1 cellular context compared by ENCODE assay signal in the genomic region with DNA sequence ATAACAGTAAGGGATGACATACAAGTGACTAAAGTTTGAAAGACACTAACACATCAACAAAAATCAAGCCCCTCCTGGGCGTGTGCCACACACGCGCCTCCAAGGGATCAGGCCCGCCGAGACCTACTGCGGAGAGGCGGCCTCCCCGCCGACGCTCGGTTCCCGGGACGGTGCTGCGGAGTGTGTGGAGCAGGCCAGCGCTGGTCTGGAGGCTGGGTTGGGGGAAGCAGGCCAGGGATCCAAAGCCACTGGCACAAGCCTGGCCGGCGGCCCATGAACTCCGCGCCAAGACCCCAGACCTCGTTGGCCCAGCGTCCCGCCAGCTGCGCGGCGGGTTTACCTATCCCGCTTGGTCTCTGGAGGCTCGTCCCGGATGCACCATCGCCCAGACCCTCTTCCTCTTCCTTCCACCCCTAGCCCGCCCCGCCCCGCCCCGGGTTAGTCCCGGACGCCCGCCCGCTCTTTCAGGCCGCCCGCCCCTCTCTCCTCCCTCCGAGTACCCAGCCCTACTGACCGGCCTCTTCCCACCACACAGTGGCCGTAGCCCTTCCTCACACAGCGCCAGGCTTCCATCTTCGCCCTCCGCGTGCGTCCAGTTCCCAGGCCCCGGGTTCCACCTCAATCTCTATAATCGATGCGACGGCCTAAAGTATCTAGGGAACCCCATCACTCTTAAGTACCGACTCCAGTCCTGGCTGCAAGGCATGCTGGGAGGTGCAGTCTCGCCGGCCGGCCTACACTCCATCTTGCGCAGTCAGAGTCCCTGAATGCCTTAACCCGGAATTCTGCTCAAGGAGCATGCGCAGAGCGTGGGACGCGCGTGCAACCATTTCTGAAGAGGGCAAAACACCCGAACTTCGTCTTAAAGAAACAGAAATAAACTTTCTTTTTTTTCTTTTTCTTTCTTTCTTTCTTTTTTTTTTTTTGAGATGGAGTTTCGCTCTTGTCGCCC.
TF ChIP-seq lines count a peak whose summit lies in the region.

A gene with protein sequence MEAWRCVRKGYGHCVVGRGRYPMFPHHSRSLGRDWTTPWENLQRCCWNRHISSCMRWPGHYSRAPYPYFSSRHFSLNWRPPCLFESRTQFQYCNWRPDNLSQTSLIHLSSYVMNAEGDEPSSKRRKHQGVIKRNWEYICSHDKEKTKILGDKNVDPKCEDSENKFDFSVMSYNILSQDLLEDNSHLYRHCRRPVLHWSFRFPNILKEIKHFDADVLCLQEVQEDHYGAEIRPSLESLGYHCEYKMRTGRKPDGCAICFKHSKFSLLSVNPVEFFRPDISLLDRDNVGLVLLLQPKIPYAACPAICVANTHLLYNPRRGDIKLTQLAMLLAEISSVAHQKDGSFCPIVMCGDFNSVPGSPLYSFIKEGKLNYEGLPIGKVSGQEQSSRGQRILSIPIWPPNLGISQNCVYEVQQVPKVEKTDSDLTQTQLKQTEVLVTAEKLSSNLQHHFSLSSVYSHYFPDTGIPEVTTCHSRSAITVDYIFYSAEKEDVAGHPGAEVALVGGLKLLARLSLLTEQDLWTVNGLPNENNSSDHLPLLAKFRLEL (minus strand): TSS at position 769 of the 952 bp plus-strand sequence. CDS start 196 bp downstream, at position 573.

TF ChIP-seq in K562, 482 proteins besides CTCF, POLR2A, EP300 and RAD21 (continued from another document and continues in another):
- TF ChIP-seq, protein P1, sequence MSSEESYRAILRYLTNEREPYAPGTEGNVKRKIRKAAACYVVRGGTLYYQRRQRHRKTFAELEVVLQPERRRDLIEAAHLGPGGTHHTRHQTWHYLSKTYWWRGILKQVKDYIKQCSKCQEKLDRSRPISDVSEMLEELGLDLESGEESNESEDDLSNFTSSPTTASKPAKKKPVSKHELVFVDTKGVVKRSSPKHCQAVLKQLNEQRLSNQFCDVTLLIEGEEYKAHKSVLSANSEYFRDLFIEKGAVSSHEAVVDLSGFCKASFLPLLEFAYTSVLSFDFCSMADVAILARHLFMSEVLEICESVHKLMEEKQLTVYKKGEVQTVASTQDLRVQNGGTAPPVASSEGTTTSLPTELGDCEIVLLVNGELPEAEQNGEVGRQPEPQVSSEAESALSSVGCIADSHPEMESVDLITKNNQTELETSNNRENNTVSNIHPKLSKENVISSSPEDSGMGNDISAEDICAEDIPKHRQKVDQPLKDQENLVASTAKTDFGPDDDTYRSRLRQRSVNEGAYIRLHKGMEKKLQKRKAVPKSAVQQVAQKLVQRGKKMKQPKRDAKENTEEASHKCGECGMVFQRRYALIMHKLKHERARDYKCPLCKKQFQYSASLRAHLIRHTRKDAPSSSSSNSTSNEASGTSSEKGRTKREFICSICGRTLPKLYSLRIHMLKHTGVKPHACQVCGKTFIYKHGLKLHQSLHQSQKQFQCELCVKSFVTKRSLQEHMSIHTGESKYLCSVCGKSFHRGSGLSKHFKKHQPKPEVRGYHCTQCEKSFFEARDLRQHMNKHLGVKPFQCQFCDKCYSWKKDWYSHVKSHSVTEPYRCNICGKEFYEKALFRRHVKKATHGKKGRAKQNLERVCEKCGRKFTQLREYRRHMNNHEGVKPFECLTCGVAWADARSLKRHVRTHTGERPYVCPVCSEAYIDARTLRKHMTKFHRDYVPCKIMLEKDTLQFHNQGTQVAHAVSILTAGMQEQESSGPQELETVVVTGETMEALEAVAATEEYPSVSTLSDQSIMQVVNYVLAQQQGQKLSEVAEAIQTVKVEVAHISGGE (CRISPR knock-in tag; IDR thresholded peaks at IDR 0.05), result peak in 1 of 3 experiments; percentile 83; a peak in 2 of 6 replicates
- TF ChIP-seq MAFG (tag; conservative IDR thresholded peaks at IDR 0.05) (0 out of 2 replicates have a peak, but pooled peaks have one; percentile 16), CREB1 (IDR thresholded peaks at IDR 0.05) (peak; percentile 58; the same call in 1 of the 2 replicates), CREB1 (CRISPR knock-in tag; IDR thresholded peaks at IDR 0.05) (peak; percentile 51; the same call in 1 of the 2 replicates), CREM (IDR thresholded peaks at IDR 0.05; ENCODE audit: low read depth) (peak; percentile 80), FUS (optimal IDR thresholded peaks at IDR 0.05; ENCODE audit: low read depth, low read length) (no peak), TGIF2 (CRISPR knock-in tag; IDR thresholded peaks at IDR 0.05) (no peak), ZNF766 (CRISPR knock-in tag; conservative IDR thresholded peaks at IDR 0.05) (peak; percentile 90), FOXK1 (CRISPR knock-in tag; IDR thresholded peaks at IDR 0.05; ENCODE audit: borderline replicate concordance) (no peak), ZBTB7A (IDR thresholded peaks at IDR 0.05; ENCODE audit: borderline replicate concordance, control insufficient read depth, low read depth, low read length) (peak; percentile 58; the same call in 1 of the 2 replicates), ZNF174 (CRISPR knock-in tag; IDR thresholded peaks at IDR 0.05) (no peak), ZNF217 (CRISPR knock-in tag; IDR thresholded peaks at IDR 0.05) (no peak), EGR1 (conservative IDR thresholded peaks at IDR 0.05) (peak; percentile 50), ZNF699 (CRISPR knock-in tag; IDR thresholded peaks at IDR 0.05; ENCODE audit: insufficient replicate concordance) (no peak), YY1 (IDR thresholded peaks at IDR 0.05; ENCODE audit: borderline replicate concordance in 1 of 3, control insufficient read depth in 1 of 3, extremely low read depth in 1 of 3, insufficient read depth in 3 of 3, insufficient read length in 1 of 3, insufficient replicate concordance in 2 of 3, low read depth in 1 of 3, low read length in 2 of 3) (peak; percentile 90 to 99 (median 98)), NBN (IDR thresholded peaks at IDR 0.05; ENCODE audit: low read depth) (0 out of 2 replicates have a peak, but pooled peaks have one; percentile 21), U2AF2 (optimal IDR thresholded peaks at IDR 0.05; ENCODE audit: low read depth, low read length) (no peak), ARID2 (IDR thresholded peaks at IDR 0.05) (no peak), ZFX (CRISPR knock-in tag; IDR thresholded peaks at IDR 0.05) (peak; percentile 97), ZBED1 (IDR thresholded peaks at IDR 0.05) (no peak), ZNF324 (CRISPR knock-in tag; IDR thresholded peaks at IDR 0.05) (no peak), ARNT (IDR thresholded peaks at IDR 0.05) (0 out of 4 replicates have a peak, but pooled peaks of 1 of the 2 experiments have one; percentile 53), KHSRP (IDR thresholded peaks at IDR 0.05) (no peak), ZNF347 (CRISPR knock-in tag; IDR thresholded peaks at IDR 0.05; ENCODE audit: low read depth) (no peak), ZNF695 (CRISPR knock-in tag; IDR thresholded peaks at IDR 0.05) (no peak), ZNF76 (CRISPR knock-in tag; IDR thresholded peaks at IDR 0.05; ENCODE audit: borderline replicate concordance) (no peak), TBL1XR1 (IDR thresholded peaks at IDR 0.05; ENCODE audit: low read length in 2 of 2) (peak in 1 of 2 experiments; percentile 59; a peak in 2 of 4 replicates), TCF3 (CRISPR knock-in tag; IDR thresholded peaks at IDR 0.05) (no peak), CBX3 (IDR thresholded peaks at IDR 0.05; ENCODE audit: borderline replicate concordance in 1 of 2, low read length in 2 of 2) (peak in 1 of 2 experiments; percentile 41; a peak in 1 of 3 replicates), MCM3 (IDR thresholded peaks at IDR 0.05) (no peak), ZNF23 (CRISPR knock-in tag; IDR thresholded peaks at IDR 0.05) (no peak)
- TF ChIP-seq, protein P2, sequence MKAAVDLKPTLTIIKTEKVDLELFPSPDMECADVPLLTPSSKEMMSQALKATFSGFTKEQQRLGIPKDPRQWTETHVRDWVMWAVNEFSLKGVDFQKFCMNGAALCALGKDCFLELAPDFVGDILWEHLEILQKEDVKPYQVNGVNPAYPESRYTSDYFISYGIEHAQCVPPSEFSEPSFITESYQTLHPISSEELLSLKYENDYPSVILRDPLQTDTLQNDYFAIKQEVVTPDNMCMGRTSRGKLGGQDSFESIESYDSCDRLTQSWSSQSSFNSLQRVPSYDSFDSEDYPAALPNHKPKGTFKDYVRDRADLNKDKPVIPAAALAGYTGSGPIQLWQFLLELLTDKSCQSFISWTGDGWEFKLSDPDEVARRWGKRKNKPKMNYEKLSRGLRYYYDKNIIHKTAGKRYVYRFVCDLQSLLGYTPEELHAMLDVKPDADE (conservative IDR thresholded peaks at IDR 0.05; ENCODE audit: control insufficient read depth, low read depth, low read length), result peak; percentile 69; the same call in 1 of the 2 replicates
- TF ChIP-seq, protein P3, sequence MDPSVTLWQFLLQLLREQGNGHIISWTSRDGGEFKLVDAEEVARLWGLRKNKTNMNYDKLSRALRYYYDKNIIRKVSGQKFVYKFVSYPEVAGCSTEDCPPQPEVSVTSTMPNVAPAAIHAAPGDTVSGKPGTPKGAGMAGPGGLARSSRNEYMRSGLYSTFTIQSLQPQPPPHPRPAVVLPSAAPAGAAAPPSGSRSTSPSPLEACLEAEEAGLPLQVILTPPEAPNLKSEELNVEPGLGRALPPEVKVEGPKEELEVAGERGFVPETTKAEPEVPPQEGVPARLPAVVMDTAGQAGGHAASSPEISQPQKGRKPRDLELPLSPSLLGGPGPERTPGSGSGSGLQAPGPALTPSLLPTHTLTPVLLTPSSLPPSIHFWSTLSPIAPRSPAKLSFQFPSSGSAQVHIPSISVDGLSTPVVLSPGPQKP (CRISPR knock-in tag; IDR thresholded peaks at IDR 0.05), result no peak
- TF ChIP-seq, protein P4, sequence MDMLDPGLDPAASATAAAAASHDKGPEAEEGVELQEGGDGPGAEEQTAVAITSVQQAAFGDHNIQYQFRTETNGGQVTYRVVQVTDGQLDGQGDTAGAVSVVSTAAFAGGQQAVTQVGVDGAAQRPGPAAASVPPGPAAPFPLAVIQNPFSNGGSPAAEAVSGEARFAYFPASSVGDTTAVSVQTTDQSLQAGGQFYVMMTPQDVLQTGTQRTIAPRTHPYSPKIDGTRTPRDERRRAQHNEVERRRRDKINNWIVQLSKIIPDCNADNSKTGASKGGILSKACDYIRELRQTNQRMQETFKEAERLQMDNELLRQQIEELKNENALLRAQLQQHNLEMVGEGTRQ (CRISPR knock-in tag; IDR thresholded peaks at IDR 0.05), result no peak
- TF ChIP-seq, protein P5, sequence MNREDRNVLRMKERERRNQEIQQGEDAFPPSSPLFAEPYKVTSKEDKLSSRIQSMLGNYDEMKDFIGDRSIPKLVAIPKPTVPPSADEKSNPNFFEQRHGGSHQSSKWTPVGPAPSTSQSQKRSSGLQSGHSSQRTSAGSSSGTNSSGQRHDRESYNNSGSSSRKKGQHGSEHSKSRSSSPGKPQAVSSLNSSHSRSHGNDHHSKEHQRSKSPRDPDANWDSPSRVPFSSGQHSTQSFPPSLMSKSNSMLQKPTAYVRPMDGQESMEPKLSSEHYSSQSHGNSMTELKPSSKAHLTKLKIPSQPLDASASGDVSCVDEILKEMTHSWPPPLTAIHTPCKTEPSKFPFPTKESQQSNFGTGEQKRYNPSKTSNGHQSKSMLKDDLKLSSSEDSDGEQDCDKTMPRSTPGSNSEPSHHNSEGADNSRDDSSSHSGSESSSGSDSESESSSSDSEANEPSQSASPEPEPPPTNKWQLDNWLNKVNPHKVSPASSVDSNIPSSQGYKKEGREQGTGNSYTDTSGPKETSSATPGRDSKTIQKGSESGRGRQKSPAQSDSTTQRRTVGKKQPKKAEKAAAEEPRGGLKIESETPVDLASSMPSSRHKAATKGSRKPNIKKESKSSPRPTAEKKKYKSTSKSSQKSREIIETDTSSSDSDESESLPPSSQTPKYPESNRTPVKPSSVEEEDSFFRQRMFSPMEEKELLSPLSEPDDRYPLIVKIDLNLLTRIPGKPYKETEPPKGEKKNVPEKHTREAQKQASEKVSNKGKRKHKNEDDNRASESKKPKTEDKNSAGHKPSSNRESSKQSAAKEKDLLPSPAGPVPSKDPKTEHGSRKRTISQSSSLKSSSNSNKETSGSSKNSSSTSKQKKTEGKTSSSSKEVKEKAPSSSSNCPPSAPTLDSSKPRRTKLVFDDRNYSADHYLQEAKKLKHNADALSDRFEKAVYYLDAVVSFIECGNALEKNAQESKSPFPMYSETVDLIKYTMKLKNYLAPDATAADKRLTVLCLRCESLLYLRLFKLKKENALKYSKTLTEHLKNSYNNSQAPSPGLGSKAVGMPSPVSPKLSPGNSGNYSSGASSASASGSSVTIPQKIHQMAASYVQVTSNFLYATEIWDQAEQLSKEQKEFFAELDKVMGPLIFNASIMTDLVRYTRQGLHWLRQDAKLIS (CRISPR knock-in tag; IDR thresholded peaks at IDR 0.05), result peak; percentile 32; the same call in 1 of the 2 replicates
- TF ChIP-seq, protein P6, sequence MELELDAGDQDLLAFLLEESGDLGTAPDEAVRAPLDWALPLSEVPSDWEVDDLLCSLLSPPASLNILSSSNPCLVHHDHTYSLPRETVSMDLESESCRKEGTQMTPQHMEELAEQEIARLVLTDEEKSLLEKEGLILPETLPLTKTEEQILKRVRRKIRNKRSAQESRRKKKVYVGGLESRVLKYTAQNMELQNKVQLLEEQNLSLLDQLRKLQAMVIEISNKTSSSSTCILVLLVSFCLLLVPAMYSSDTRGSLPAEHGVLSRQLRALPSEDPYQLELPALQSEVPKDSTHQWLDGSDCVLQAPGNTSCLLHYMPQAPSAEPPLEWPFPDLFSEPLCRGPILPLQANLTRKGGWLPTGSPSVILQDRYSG (tag; conservative IDR thresholded peaks at IDR 0.05; ENCODE audit: low read depth), result no peak
- TF ChIP-seq, protein P7, sequence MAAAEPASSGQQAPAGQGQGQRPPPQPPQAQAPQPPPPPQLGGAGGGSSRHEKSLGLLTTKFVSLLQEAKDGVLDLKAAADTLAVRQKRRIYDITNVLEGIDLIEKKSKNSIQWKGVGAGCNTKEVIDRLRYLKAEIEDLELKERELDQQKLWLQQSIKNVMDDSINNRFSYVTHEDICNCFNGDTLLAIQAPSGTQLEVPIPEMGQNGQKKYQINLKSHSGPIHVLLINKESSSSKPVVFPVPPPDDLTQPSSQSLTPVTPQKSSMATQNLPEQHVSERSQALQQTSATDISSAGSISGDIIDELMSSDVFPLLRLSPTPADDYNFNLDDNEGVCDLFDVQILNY (CRISPR knock-in tag; IDR thresholded peaks at IDR 0.05), result no peak; the same call in 1 of the 2 replicates
- TF ChIP-seq, protein P8, sequence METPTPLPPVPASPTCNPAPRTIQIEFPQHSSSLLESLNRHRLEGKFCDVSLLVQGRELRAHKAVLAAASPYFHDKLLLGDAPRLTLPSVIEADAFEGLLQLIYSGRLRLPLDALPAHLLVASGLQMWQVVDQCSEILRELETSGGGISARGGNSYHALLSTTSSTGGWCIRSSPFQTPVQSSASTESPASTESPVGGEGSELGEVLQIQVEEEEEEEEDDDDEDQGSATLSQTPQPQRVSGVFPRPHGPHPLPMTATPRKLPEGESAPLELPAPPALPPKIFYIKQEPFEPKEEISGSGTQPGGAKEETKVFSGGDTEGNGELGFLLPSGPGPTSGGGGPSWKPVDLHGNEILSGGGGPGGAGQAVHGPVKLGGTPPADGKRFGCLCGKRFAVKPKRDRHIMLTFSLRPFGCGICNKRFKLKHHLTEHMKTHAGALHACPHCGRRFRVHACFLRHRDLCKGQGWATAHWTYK (CRISPR knock-in tag; IDR thresholded peaks at IDR 0.05), result 0 out of 2 replicates have a peak, but pooled peaks have one; percentile 32
